Comparison of ENCODE assay signal across 5 cellular contexts in genomic region chr2:198494940-198495339, GRCh38.
"Had no signal": no experiment of that assay in that cellular context is flagged by ENCODE, and none has a peak within 500 bp of the region (broad histone marks: within the 10 kb centered on the region; RNA-seq: fewer than 3 reads in every experiment).

No MANE protein-coding gene starts in this region.

- H3K4me3 ChIP-seq: GM23338, K562 had no signal

- H3K9me3 Mint-ChIP-seq: GM23338, H9 had no signal

- H3K27ac Mint-ChIP-seq: GM23338, H9 had no signal

- H3K4me3 Mint-ChIP-seq: GM23338, H9 had no signal

- ATAC-seq: GM23338, K562 had no signal

- DNase-seq: H9, HCEC 1CT, IMR-90 had no signal
